20 cellular contexts compared by ENCODE assay signal in the genomic region with DNA sequence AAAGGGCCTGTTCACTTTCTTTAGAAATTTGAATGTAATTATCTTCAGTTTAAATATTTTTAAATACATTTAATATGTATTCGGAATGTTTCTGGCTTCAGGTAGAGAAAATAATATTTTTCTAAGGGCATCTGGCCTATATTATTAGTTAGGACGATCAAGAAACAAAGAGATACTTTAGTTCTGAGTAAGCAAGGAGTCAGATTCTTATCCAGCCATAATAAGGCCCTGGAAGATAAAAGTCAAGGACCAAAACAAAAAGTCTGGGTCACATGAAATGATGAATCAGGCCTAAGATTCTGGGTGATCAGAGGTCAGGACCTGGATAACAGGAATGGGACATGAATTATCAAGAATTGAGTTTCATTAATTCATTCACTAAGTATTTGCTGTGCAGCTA. TPM values are rescaled to one million over a fixed set of nuclear protein-coding genes. Genes with fewer than 3 reads are reported as not detected.
DNase-seq lines count a peak whose midpoint lies in the region; FAIRE-seq and TF ChIP-seq lines count a peak whose summit lies in the region.
"Had no signal": no experiment of that assay in that cellular context is flagged by ENCODE, and none has a peak within 500 bp of the region (broad histone marks: within the 10 kb centered on the region; RNA-seq: fewer than 3 reads in every experiment).

No MANE protein-coding gene starts in this region.

- H3K4me3 ChIP-seq in smooth muscle cell (no peak overlapping the region), WERI-Rb-1 (ENCODE audit: low read depth, low read length) (no peak overlapping the region)
- H3K4me3 ChIP-seq: esophagus squamous epithelium, heart right ventricle, lower lobe of right lung, PC-9, skin epidermis, upper lobe of right lung had no signal

- no peak for FAIRE-seq in H54 (lab: Jason Lieb, UNC)

- H2AFZ ChIP-seq in smooth muscle cell (ENCODE audit: low read depth) = no peak overlapping the region
- H2AFZ ChIP-seq: PC-9 had no signal

- H3K4me1 ChIP-seq in smooth muscle cell (ENCODE audit: low read depth) = peaks cover 22% of the 10 kb centered on the region
- H3K4me1 ChIP-seq: upper lobe of right lung had no signal

- WGBS in smooth muscle cell (ENCODE audit: low lambda C conversion rate) = 44% methylated on average over 2 of the region's 2 CpGs

- H3K79me2 ChIP-seq in smooth muscle cell (ENCODE audit: low read depth) = peaks cover 30% of the 10 kb centered on the region

- no peak for TF ChIP-seq POLR2A in H54 (IDR thresholded peaks at IDR 0.05; ENCODE audit: low read depth, low read length)

- H3K27me3 ChIP-seq in smooth muscle cell (ENCODE audit: low read depth) (no peaks in the 10 kb centered on the region), WERI-Rb-1 (ENCODE audit: insufficient read depth, low read depth, severe bottlenecking) (no peaks in the 10 kb centered on the region)
- H3K27me3 ChIP-seq: esophagus squamous epithelium, heart right ventricle, upper lobe of right lung had no signal

- peak overlapping the region; percentile 61 for H3K4me2 ChIP-seq in smooth muscle cell
- H3K4me2 ChIP-seq: PC-9 had no signal

- H3F3A ChIP-seq in smooth muscle cell (ENCODE audit: low read depth) = peaks cover 4% of the 10 kb centered on the region

- DNase-seq in LHCN-M2 (ENCODE audit: low read depth) = peak; percentile 59
- peak; percentile 34 for DNase-seq in astrocyte of the hippocampus (ENCODE audit: low read depth, low spot score)
- peak; percentile 59 for DNase-seq in kidney glomerular epithelial cell (lab: John Stamatoyannopoulos, UW)
- DNase-seq in smooth muscle cell (lab: John Stamatoyannopoulos, UW; ENCODE audit: unreplicated experiment) = no peak
- DNase-seq in WERI-Rb-1 = no peak
- no peak for DNase-seq in activated CD8-positive, alpha-beta memory T cell treated with anti-CD3 and anti-CD28 coated beads, Interleukin-2, amount 50 U/mL, for 48 hours
- no peak for DNase-seq in H54 (ENCODE audit: insufficient read length, low spot score)
- DNase-seq: activated CD4-positive, alpha-beta T cell treated with anti-CD3 and anti-CD28 coated beads for 48 hours; activated effector memory CD4-positive, alpha-beta T cell treated with Interleukin-2 at 50 U/mL for 16 hours; Calu3; esophagus squamous epithelium; heart right ventricle; lower lobe of right lung; naive B cell; NCI-H1694 treated with DMSO at 0.1 percent for 48 hours; NCI-H774; PC-9; stimulated activated CD4-positive, alpha-beta T cell treated with anti-CD3 and anti-CD28 coated beads, Interleukin-4, amount 100 ng/mL, for 24 hours; upper lobe of right lung had no signal

- no peaks in the 10 kb centered on the region for H3K36me3 ChIP-seq in smooth muscle cell (ENCODE audit: low read depth)
- H3K36me3 ChIP-seq in WERI-Rb-1 = peaks cover 7% of the 10 kb centered on the region
- H3K36me3 ChIP-seq: esophagus squamous epithelium, lower lobe of right lung, upper lobe of right lung had no signal

- peak overlapping the region; percentile 89 for H3K27ac ChIP-seq in smooth muscle cell (ENCODE audit: low read depth)
- no peak overlapping the region for H3K27ac ChIP-seq in WERI-Rb-1
- H3K27ac ChIP-seq: esophagus squamous epithelium, heart right ventricle, lower lobe of right lung, PC-9, skin epidermis, upper lobe of right lung had no signal

- TF ChIP-seq CTCF in smooth muscle cell (IDR thresholded peaks at IDR 0.05; ENCODE audit: borderline replicate concordance, insufficient read depth, poor library complexity, severe bottlenecking) (no peak), WERI-Rb-1 (IDR thresholded peaks at IDR 0.05; ENCODE audit: low read depth, low read length) (no peak)

- H3K9me3 ChIP-seq in smooth muscle cell (replicated peaks; ENCODE audit: low read depth) = no peaks in the 10 kb centered on the region
- H3K9me3 ChIP-seq in WERI-Rb-1 (ENCODE audit: severe bottlenecking) = peaks cover 5% of the 10 kb centered on the region
- H3K9me3 ChIP-seq: esophagus squamous epithelium, heart right ventricle, lower lobe of right lung, upper lobe of right lung had no signal

- H4K20me1 ChIP-seq in smooth muscle cell (ENCODE audit: low read depth) = no peaks in the 10 kb centered on the region

- H3K9ac ChIP-seq in smooth muscle cell (ENCODE audit: low read depth) = peak overlapping the region; percentile 64

RNA-seq across cellular contexts. Expression of gene PHC2, which starts 6.3 kb away (rescaled TPM):
- 245 and 251 TPM in 2 replicates for total RNA-seq in LHCN-M2 (2014; rRNA removed)
- polyA plus RNA-seq in LHCN-M2 (2012) = 112 TPM
- total RNA-seq in smooth muscle cell = 42.4 and 54.9 TPM in 2 replicates
- 90.9 and 109 TPM in 2 replicates for polyA plus RNA-seq in smooth muscle cell

RNA-seq across cellular contexts. Expression of gene ZSCAN20, which starts 47.8 kb away (rescaled TPM):
- total RNA-seq in LHCN-M2 (2014; rRNA removed) (8.0 and 9.0 TPM in 2 replicates), smooth muscle cell (3.8 and 9.0 TPM in 2 replicates)
- polyA plus RNA-seq in LHCN-M2 (2012) = 2.0 TPM
- 0.84 and 2.3 TPM in 2 replicates for polyA plus RNA-seq in smooth muscle cell

Comparison
In these comparisons a context has a peak if more than half of its experiments do, and no peak if none do; other contexts are left out.
1. DNase-seq: peak in LHCN-M2 (single experiment), astrocyte of the hippocampus (single experiment) and kidney glomerular epithelial cell (single experiment); none in smooth muscle cell (single experiment), WERI-Rb-1 (single experiment), activated CD8-positive, alpha-beta memory T cell treated with anti-CD3 and anti-CD28 coated beads, Interleukin-2, amount 50 U/mL, for 48 hours (single experiment) and H54 (single experiment).